8 cellular contexts compared by ENCODE assay signal in the genomic region with DNA sequence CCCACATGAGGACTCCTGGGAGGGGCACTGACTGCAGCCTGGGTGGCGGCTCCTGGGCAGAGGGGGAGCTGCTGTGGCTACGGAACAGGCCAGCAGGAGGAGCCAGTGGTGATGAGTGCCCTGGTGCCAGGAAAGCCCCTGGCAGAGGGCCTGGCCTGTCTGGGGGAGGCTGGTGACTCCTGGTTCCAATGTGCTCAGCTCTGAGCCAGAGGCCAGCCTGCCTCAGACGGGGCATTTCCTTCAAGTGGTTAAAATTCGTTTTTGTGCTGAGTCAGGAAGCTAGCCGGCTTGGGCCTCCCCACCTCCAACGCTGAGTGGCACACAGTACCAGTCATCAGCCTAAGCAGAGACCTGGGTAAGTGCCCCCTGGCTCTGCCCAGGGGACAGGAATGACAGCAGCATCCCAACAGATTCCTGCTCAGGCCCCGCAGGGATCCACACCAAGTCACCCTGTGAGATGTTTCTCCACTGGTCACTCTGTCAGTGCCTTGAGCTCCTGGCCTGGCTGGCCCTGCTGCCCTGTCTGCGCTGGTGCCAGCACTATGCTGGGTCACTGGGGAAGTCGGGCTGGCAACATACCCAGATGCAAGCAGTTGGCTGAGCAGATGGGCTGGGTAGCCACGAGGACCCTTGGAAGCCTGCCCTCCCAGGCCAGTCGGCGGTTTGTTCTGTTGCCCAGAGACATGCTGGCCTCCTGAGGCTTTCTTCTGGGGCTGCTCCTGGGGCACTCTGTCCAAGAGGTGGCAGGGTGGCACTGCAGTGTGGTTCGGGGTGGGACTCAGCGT. TPM values are rescaled to one million over a fixed set of nuclear protein-coding genes. Genes with fewer than 3 reads are reported as not detected.
DNase-seq lines count a peak whose midpoint lies in the region; ATAC-seq and TF ChIP-seq lines count a peak whose summit lies in the region.

No MANE protein-coding gene starts in this region.

- no peaks in the 10 kb centered on the region for H3K9me3 ChIP-seq in heart right ventricle

- peaks cover 13 to 68% (median 59%) of the 10 kb centered on the region in 9 donors for H3K4me1 ChIP-seq in heart right ventricle

- H3K27me3 ChIP-seq in heart right ventricle, result no peaks in the 10 kb centered on the region

- peak; percentile 98 for DNase-seq in A172 (ENCODE audit: low spot score)
- DNase-seq in NCI-H2196 treated with DMSO at 0.1 percent for 48 hours (lab: John Stamatoyannopoulos, UW; ENCODE audit: unreplicated experiment), result peak; percentile 83
- DNase-seq in heart right ventricle, result peak; percentile 68 to 69
- peak; percentile 80 for DNase-seq in sciatic nerve (ENCODE audit: low spot score)
- no peak for DNase-seq in NCI-H2171 treated with DMSO at 0.1 percent for 48 hours (lab: John Stamatoyannopoulos, UW)
- no peak for DNase-seq in NCI-H1048 (lab: John Stamatoyannopoulos, UW)

- intact Hi-C loops in heart right ventricle (cut with DNase I), result loop anchor here in 1 of 10 donors (5.0 kb wide), 1 partner anchor 49 kb away; no protein-coding TSS in a partner anchor
- intact Hi-C loops in sciatic nerve (cut with DNase I), result no loop called here

- peak; percentile 70 to 87 (median 78) for ATAC-seq in heart right ventricle
- peak; percentile 70 for ATAC-seq in sciatic nerve

- H3K4me3 ChIP-seq in GM12875 (ENCODE audit: low read depth, low read length) (no peak overlapping the region), heart right ventricle (no peak overlapping the region)

- TF ChIP-seq CTCF in GM12875 (IDR thresholded peaks at IDR 0.05; ENCODE audit: borderline replicate concordance, insufficient read depth, low read depth, low read length) (peak; percentile 48; the same call in 1 of the 2 replicates), heart right ventricle (IDR thresholded peaks at IDR 0.05) (peak in 8 of 9 donors; percentile 32 to 74 (median 60))

- no peaks in the 10 kb centered on the region for H3K36me3 ChIP-seq in heart right ventricle

- 33 to 36% methylated on average over 14 of the region's 14 CpGs for WGBS in heart right ventricle, 2 donors

- H3K27ac ChIP-seq in angular gyrus (ENCODE audit: low read depth, low read length), result peak overlapping the region; percentile 74
- peak overlapping the region; percentile 0 to 96 (median 72) for H3K27ac ChIP-seq in heart right ventricle

RNA-seq across cellular contexts. Expression of a gene that starts 7.1 kb away (rescaled TPM):
- total RNA-seq in A172 (2014; rRNA removed; shearing (Covaris generic)), result 18.7 and 21.4 TPM in 2 replicates
- total RNA-seq in heart right ventricle (10 to 100 TPM; 13.3 to 33.7 (median 20.0) TPM), sciatic nerve (23.5 TPM)
- polyA plus RNA-seq in heart right ventricle, result 1 to 10 TPM; 6.1 to 7.2 TPM

RNA-seq across cellular contexts. Expression of a gene that starts 43.9 kb away (rescaled TPM):
- total RNA-seq in A172 (2014; rRNA removed; shearing (Covaris generic)), result 4.0 and 5.9 TPM in 2 replicates
- 1 to 10 TPM in 9 of 10 donors, under 1 TPM in 1; 0.77 to 7.2 (median 4.2) TPM for total RNA-seq in heart right ventricle
- 1 to 10 TPM in 1 of 2 donors, under 1 TPM in 1; 0.38 to 1.2 TPM for polyA plus RNA-seq in heart right ventricle
- total RNA-seq in sciatic nerve, result 9.3 TPM

Comparison
In these comparisons a context has a peak if more than half of its experiments do, and no peak if none do; other contexts are left out.
1. DNase-seq: peak in A172 (single experiment), NCI-H2196 treated with DMSO at 0.1 percent for 48 hours (single experiment), heart right ventricle (2 of 2) and sciatic nerve (single experiment); none in NCI-H2171 treated with DMSO at 0.1 percent for 48 hours (single experiment) and NCI-H1048 (single experiment).